1 cellular context compared by ENCODE assay signal in genomic region chr1:114479636-114480035, GRCh38.
TF ChIP-seq lines count a peak whose summit lies in the region.

No MANE protein-coding gene starts in this region.

TF ChIP-seq in K562, 482 proteins besides CTCF, POLR2A, EP300 and RAD21:
- peak; percentile 72; the same call in 1 of the 2 replicates for TF ChIP-seq ZBTB33 (CRISPR knock-in tag; IDR thresholded peaks at IDR 0.05)
